1 cellular context compared by ENCODE assay signal in genomic region chr17:64216385-64217248, GRCh38.
TF ChIP-seq lines count a peak whose summit lies in the region.

No MANE protein-coding gene starts in this region.

TF ChIP-seq in GM23338, 12 proteins besides CTCF, POLR2A, EP300 and RAD21:
- TF ChIP-seq ZNF462 (CRISPR knock-in tag; IDR thresholded peaks at IDR 0.05) (no peak), STAT1 (IDR thresholded peaks at IDR 0.05; ENCODE audit: unreplicated experiment) (no peak), EZH2 (IDR thresholded peaks at IDR 0.05; ENCODE audit: low read depth, unreplicated experiment) (no peak), CREB1 (CRISPR knock-in tag; IDR thresholded peaks at IDR 0.05; ENCODE audit: low read depth) (no peak), ETS1 (IDR thresholded peaks at IDR 0.05) (no peak)
